In the genomic region with DNA sequence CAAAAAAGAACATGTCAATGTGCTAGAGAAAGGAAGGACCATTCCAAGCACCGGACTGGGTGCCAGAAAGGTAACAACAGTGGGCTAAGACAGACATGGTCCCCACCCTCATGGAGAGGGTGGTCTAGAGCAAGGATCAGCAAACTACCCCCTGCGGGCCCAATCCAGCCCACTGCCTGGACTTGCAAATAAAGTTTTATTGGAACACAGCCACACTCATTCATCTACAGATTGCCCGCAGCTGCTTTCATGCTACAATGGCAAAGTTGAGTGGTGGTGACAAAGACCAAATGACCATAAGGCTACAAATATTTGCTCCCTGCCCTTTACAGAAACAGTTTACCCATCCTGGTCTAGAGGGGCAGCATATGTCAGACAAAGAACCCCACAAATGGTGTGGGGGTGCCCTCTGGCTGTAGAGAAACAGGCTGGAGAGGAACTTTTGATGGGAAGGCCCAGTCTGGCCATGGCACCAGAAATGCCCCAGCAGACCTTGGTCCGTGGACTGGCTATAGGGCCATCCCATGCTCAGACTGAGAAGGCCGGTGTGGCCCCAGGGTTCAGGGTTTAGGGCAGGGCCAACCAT, we compare ENCODE assay signal across 20 cellular contexts. TPM values are rescaled to one million over a fixed set of nuclear protein-coding genes. Genes with fewer than 3 reads are reported as not detected.
A peak's percentile ranks its signal among the peaks of the same experiment; 100 is the strongest.
DNase-seq lines count a peak whose midpoint lies in the region; ATAC-seq and TF ChIP-seq lines count a peak whose summit lies in the region.
"Had no signal": no experiment of that assay in that cellular context is flagged by ENCODE, and none has a peak within 500 bp of the region (broad histone marks: within the 10 kb centered on the region; RNA-seq: fewer than 3 reads in every experiment).

No MANE protein-coding gene starts in this region.

- no peak for TF ChIP-seq POLR2A in transverse colon (IDR thresholded peaks at IDR 0.05)

- WGBS in mammary epithelial cell (ENCODE audit: low coverage, missing lambda C conversion rate): 68% methylated on average over 5 of the region's 5 CpGs
- WGBS in transverse colon (ENCODE audit: low coverage in 1 of 2), 2 donors: 93 to 94% methylated on average over 2 to 5 of the region's 5 CpGs

- intact Hi-C loops in mammary epithelial cell (cut with micrococcal nuclease) (no loop called here), transverse colon (cut with DNase I; ENCODE audit: low total_unique reads) (no loop called here)

- H3K27ac Mint-ChIP-seq in activated T-cell treated with anti-CD3 and anti-CD28 coated beads, Interleukin-2, amount 50 U/mL, for 72 hours: no peak overlapping the region
- H3K27ac Mint-ChIP-seq: brain had no signal

- no peaks in the 10 kb centered on the region for H3K27me3 Mint-ChIP-seq in activated T-cell treated with anti-CD3 and anti-CD28 coated beads, Interleukin-2, amount 50 U/mL, for 72 hours (ENCODE audit: low read depth)

- H3K4me3 Mint-ChIP-seq in activated T-cell treated with anti-CD3 and anti-CD28 coated beads, Interleukin-2, amount 50 U/mL, for 72 hours: no peak overlapping the region
- H3K4me3 Mint-ChIP-seq: brain; effector memory CD8-positive, alpha-beta T cell had no signal

- H3K4me2 ChIP-seq in mammary epithelial cell (ENCODE audit: insufficient read depth, low read depth, low read length): no peak overlapping the region
- H3K4me2 ChIP-seq: KMS-11 had no signal

- H3K9ac ChIP-seq in HUES48 (ENCODE audit: low read depth, low read length) (no peak overlapping the region), mammary epithelial cell (ENCODE audit: insufficient read depth, low read length) (no peak overlapping the region), skeletal muscle tissue (ENCODE audit: low read depth in 1 of 3, low read length in 3 of 3) (no peak overlapping the region)
- H3K9ac ChIP-seq: KMS-11 had no signal

- H2AFZ ChIP-seq in mammary epithelial cell (ENCODE audit: low read depth, low read length): peak overlapping the region; percentile 74

- H3K4me1 ChIP-seq in HUES48 (ENCODE audit: control insufficient read depth, insufficient read depth, low read length): peaks cover 6% of the 10 kb centered on the region; the same call in 1 of the 2 replicates
- H3K4me1 ChIP-seq in mammary epithelial cell (ENCODE audit: insufficient read depth, low read length): peaks cover 23% of the 10 kb centered on the region
- H3K4me1 ChIP-seq in skeletal muscle tissue (ENCODE audit: control insufficient read depth in 3 of 3, insufficient read depth in 3 of 3, low read length in 3 of 3): peaks cover 11 to 17% (median 11%) of the 10 kb centered on the region in 3 donors
- peaks cover 0 to 3% (median 0%) of the 10 kb centered on the region in 4 donors for H3K4me1 ChIP-seq in transverse colon

- H3K4me3 ChIP-seq in HUES48 (ENCODE audit: low read depth, low read length): no peak overlapping the region
- no peak overlapping the region for H3K4me3 ChIP-seq in mammary epithelial cell (replicated peaks in 1 of 3; ENCODE audit: insufficient read depth in 1 of 3, low read depth in 2 of 3, low read length in 3 of 3)
- no peak overlapping the region for H3K4me3 ChIP-seq in skeletal muscle tissue (ENCODE audit: low read length in 3 of 3)
- H3K4me3 ChIP-seq in transverse colon: no peak overlapping the region
- H3K4me3 ChIP-seq: vagina had no signal

- H3K9me3 ChIP-seq in HUES48 (ENCODE audit: control insufficient read depth, insufficient read depth, low read length): no peaks in the 10 kb centered on the region
- H3K9me3 ChIP-seq in mammary epithelial cell (replicated peaks; ENCODE audit: insufficient read depth, low read length): no peaks in the 10 kb centered on the region
- H3K9me3 ChIP-seq in skeletal muscle tissue (ENCODE audit: control insufficient read depth in 3 of 3, low read length in 3 of 3): no peaks in the 10 kb centered on the region
- H3K9me3 ChIP-seq in transverse colon: no peaks in the 10 kb centered on the region
- H3K9me3 ChIP-seq: vagina had no signal

- no peaks in the 10 kb centered on the region for H3K79me2 ChIP-seq in mammary epithelial cell (ENCODE audit: insufficient read depth, low read length)

- BruUV-seq in mammary epithelial cell (replicated peaks; lab: Mats Ljungman, UMichigan): no TSS peak

- DNase-seq in mammary epithelial cell (no peak), transverse colon (no peak)
- no peak for DNase-seq in activated T-cell treated with anti-CD3 and anti-CD28 coated beads, Interleukin-2, amount 50 U/mL, for 72 hours
- DNase-seq: activated CD4-positive, alpha-beta T cell treated with anti-CD3 and anti-CD28 coated beads for 48 hours; activated naive CD4-positive, alpha-beta T cell treated with anti-CD3 and anti-CD28 coated beads, Interleukin-2, amount 50 U/mL, for 16 hours; Calu3; effector memory CD8-positive, alpha-beta T cell; midbrain; NCI-H1105 treated with DMSO at 0.1 percent for 48 hours; NCI-H2171; SHP77 had no signal

- in situ Hi-C loops in mammary epithelial cell (cut with MboI; ENCODE audit: low sequenced_read_pairs in 2 of 2): no loop called here
- in situ Hi-C loops in transverse colon (cut with MboI; ENCODE audit: low pct_ligation_motif_present in 1 of 4, low pct_unique_long_range_greater_than_20kb in 1 of 4, low sequenced_read_pairs in 3 of 4): no loop called here

- dilution Hi-C loops in mammary epithelial cell (cut with HindIII; ENCODE audit: low sequenced_read_pairs): no loop called here

- H3K36me3 ChIP-seq in HUES48 (ENCODE audit: control insufficient read depth, insufficient read depth, low read length) (no peaks in the 10 kb centered on the region), mammary epithelial cell (ENCODE audit: insufficient read depth, low read length) (no peaks in the 10 kb centered on the region), skeletal muscle tissue (ENCODE audit: control insufficient read depth in 3 of 3, insufficient read depth in 3 of 3, low read length in 3 of 3) (no peaks in the 10 kb centered on the region), transverse colon (no peaks in the 10 kb centered on the region)
- H3K36me3 ChIP-seq: vagina had no signal

- TF ChIP-seq EP300 in transverse colon (IDR thresholded peaks at IDR 0.05; ENCODE audit: low read depth): no peak

- peaks cover 10 to 11% of the 10 kb centered on the region in 2 donors for H3K9me3 Mint-ChIP-seq in activated T-cell treated with anti-CD3 and anti-CD28 coated beads, Interleukin-2, amount 50 U/mL, for 72 hours

- CTCF ChIA-PET in mammary epithelial cell (lab: Charles Lee; ENCODE audit: low non-redundant PET): interaction anchor here (0.9 kb wide), 1 partner anchor 103 kb away, joined by 3 read pairs; no protein-coding TSS in a partner anchor

- ATAC-seq in activated T-cell treated with anti-CD3 and anti-CD28 coated beads, Interleukin-2, amount 50 U/mL, for 72 hours (replicated peaks in 1 of 2): no peak
- ATAC-seq in HG03108 (IDR thresholded peaks at IDR 0.05; ENCODE audit: unreplicated experiment) (no peak), HG02763 (IDR thresholded peaks at IDR 0.05; ENCODE audit: unreplicated experiment) (no peak)
- ATAC-seq: effector memory CD8-positive, alpha-beta T cell had no signal

- H3K27ac ChIP-seq in HUES48 (ENCODE audit: low read depth, low read length) (peak overlapping the region; percentile 84), mammary epithelial cell (ENCODE audit: insufficient read depth, low read depth, low read length) (peak overlapping the region; percentile 90), layer of hippocampus (ENCODE audit: low read depth, low read length) (peak overlapping the region; percentile 50), skeletal muscle tissue (ENCODE audit: low read depth, low read length) (peak overlapping the region; percentile 81), transverse colon (peak overlapping the region in 1 of 4 donors; percentile 41)
- H3K27ac ChIP-seq: KMS-11, vagina had no signal

- no peaks in the 10 kb centered on the region for H4K20me1 ChIP-seq in mammary epithelial cell (ENCODE audit: insufficient read depth, low read length)

- H3K27me3 ChIP-seq in HUES48 (ENCODE audit: control insufficient read depth, insufficient read depth, low read length) (no peaks in the 10 kb centered on the region), mammary epithelial cell (ENCODE audit: insufficient read depth, low read length) (no peaks in the 10 kb centered on the region), layer of hippocampus (ENCODE audit: control insufficient read depth, insufficient read depth, low read length) (no peaks in the 10 kb centered on the region), skeletal muscle tissue (ENCODE audit: control insufficient read depth in 3 of 3, insufficient read depth in 3 of 3, low read length in 3 of 3) (peaks cover 0 to 1% (median 0%) of the 10 kb centered on the region in 3 donors), transverse colon (no peaks in the 10 kb centered on the region)
- H3K27me3 ChIP-seq: vagina had no signal

- H3K4me1 Mint-ChIP-seq in activated T-cell treated with anti-CD3 and anti-CD28 coated beads, Interleukin-2, amount 50 U/mL, for 72 hours (ENCODE audit: low read depth): no peaks in the 10 kb centered on the region

- H3K36me3 Mint-ChIP-seq in activated T-cell treated with anti-CD3 and anti-CD28 coated beads, Interleukin-2, amount 50 U/mL, for 72 hours (ENCODE audit: insufficient read depth in 2 of 2): peaks cover 0 to 3% of the 10 kb centered on the region in 2 donors
- H3K36me3 Mint-ChIP-seq: brain had no signal

- no peak for TF ChIP-seq CTCF in mammary epithelial cell (conservative IDR thresholded peaks at IDR 0.05 in 1 of 2, IDR thresholded peaks at IDR 0.05 in 1 of 2; ENCODE audit: extremely low read depth in 1 of 2, insufficient read depth in 1 of 2, low read depth in 1 of 2, low read length in 2 of 2)
- TF ChIP-seq CTCF in transverse colon (IDR thresholded peaks at IDR 0.05): no peak

RNA-seq across cellular contexts. Expression of gene CDH5, which starts 15.2 kb away (rescaled TPM):
- total RNA-seq in mammary epithelial cell (under 1 TPM in 1 of 2 donors, not detected in 1; 0.12 TPM), skeletal muscle tissue (42.8 TPM), transverse colon (10 to 100 TPM in 1 of 4 donors, 1 to 10 TPM in 3; 6.0 to 18.1 (median 6.8) TPM)
- 0.03 TPM for polyA plus RNA-seq in mammary epithelial cell
- not detected for polyA minus RNA-seq in mammary epithelial cell
- total RNA-seq in activated T-cell treated with anti-CD3 and anti-CD28 coated beads, Interleukin-2, amount 50 U/mL, for 72 hours: not detected
- total RNA-seq: Calu3, fibroblast of villous mesenchyme had no signal

RNA-seq across cellular contexts. Expression of gene BEAN1, which starts 45.4 kb away (rescaled TPM):
- total RNA-seq in mammary epithelial cell (1 to 10 TPM; 1.3 to 1.9 TPM), skeletal muscle tissue (not detected), transverse colon (under 1 TPM in 1 of 4 donors, not detected in 3; 0.40 TPM)
- polyA plus RNA-seq in mammary epithelial cell: 0.61 TPM
- polyA minus RNA-seq in mammary epithelial cell: not detected
- total RNA-seq in activated T-cell treated with anti-CD3 and anti-CD28 coated beads, Interleukin-2, amount 50 U/mL, for 72 hours: not detected
- total RNA-seq: vagina had no signal

Comparison
In these comparisons a context has a peak if more than half of its experiments do, and no peak if none do; other contexts are left out.
1. RNA of gene CDH5, which starts 15.2 kb away (total RNA-seq): 42.8 TPM in skeletal muscle tissue (single experiment) and 6.0 to 18.1 TPM in transverse colon; 0.12 TPM in mammary epithelial cell and not detected in activated T-cell treated with anti-CD3 and anti-CD28 coated beads, Interleukin-2, amount 50 U/mL, for 72 hours; every median in the first group is over 4 times any median in the second.